Comparison of ENCODE assay signal across 13 cellular contexts in genomic region chr16:85543998-85544397, GRCh38.
DNase-seq lines count a peak whose midpoint lies in the region; ATAC-seq and TF ChIP-seq lines count a peak whose summit lies in the region.
"Had no signal": no experiment of that assay in that cellular context is flagged by ENCODE, and none has a peak within 500 bp of the region (broad histone marks: within the 10 kb centered on the region; RNA-seq: fewer than 3 reads in every experiment).

No MANE protein-coding gene starts in this region.

- H3K4me3 ChIP-seq in BLaER1 (no peak overlapping the region), neutrophil (ENCODE audit: low read depth in 1 of 2, low read length in 1 of 2) (no peak overlapping the region)
- H3K4me3 ChIP-seq: GM23338 had no signal

- H3K4me3 Mint-ChIP-seq in glutamatergic neuron (ENCODE audit: unreplicated experiment) = peak overlapping the region; percentile 13
- no peak overlapping the region for H3K4me3 Mint-ChIP-seq in activated T-helper 2 cell treated with anti-CD3 and anti-CD28 coated beads, Interferon-gamma antibody, Interleukin-2, Interleukin-4, amounts not matched to agents 10 μg/mL and 5 μg/mL and 100 μg/mL, durations not matched to agents 14 hours and 24 hours and 36 hours (ENCODE audit: low read depth)
- H3K4me3 Mint-ChIP-seq: CD8-positive, alpha-beta memory T cell; GM23338 had no signal

- DNase-seq in CD1c-positive myeloid dendritic cell (ENCODE audit: extremely low spot score) = peak; percentile 20
- no peak for DNase-seq in glutamatergic neuron
- DNase-seq in left colon = no peak
- DNase-seq in activated T-helper 2 cell treated with anti-CD3 and anti-CD28 coated beads, Interferon-gamma antibody, Interleukin-2, Interleukin-4, amounts not matched to agents 10 μg/mL and 5 μg/mL and 100 μg/mL, durations not matched to agents 14 hours and 24 hours and 36 hours (ENCODE audit: low spot score) = no peak
- DNase-seq: ACHN; CD8-positive, alpha-beta memory T cell; H7; IMR-90; KG1 had no signal

- H3K4me1 ChIP-seq in BLaER1 (peaks cover 63% of the 10 kb centered on the region), neutrophil (ENCODE audit: control insufficient read depth in 1 of 2, insufficient read depth in 1 of 2, low read depth in 1 of 2, low read length in 1 of 2) (peaks cover 36 to 40% of the 10 kb centered on the region in 2 experiments)

- ATAC-seq in left colon = no peak
- ATAC-seq in activated CD4-positive, CD25-positive, alpha-beta regulatory T cell treated with anti-CD3 and anti-CD28 coated beads, Interleukin-2, amount 50 U/mL, for 24 hours = no peak
- ATAC-seq: GM23338 had no signal

- H3K36me3 ChIP-seq in BLaER1 (peaks cover 15% of the 10 kb centered on the region), neutrophil (no peaks in the 10 kb centered on the region)

- H3K9me3 ChIP-seq in BLaER1 (peaks cover 16% of the 10 kb centered on the region), neutrophil (no peaks in the 10 kb centered on the region)

- peaks cover 43% of the 10 kb centered on the region for H3K4me1 Mint-ChIP-seq in glutamatergic neuron (ENCODE audit: low read depth, unreplicated experiment)
- H3K4me1 Mint-ChIP-seq in activated T-helper 2 cell treated with anti-CD3 and anti-CD28 coated beads, Interferon-gamma antibody, Interleukin-2, Interleukin-4, amounts not matched to agents 10 μg/mL and 5 μg/mL and 100 μg/mL, durations not matched to agents 14 hours and 24 hours and 36 hours (ENCODE audit: low read depth) = no peaks in the 10 kb centered on the region

- intact Hi-C loops in left colon (cut with DNase I, micrococcal nuclease) = no loop called here
- intact Hi-C loops in activated T-helper 2 cell treated with anti-CD3 and anti-CD28 coated beads, Interferon-gamma antibody, Interleukin-2, Interleukin-4, amounts not matched to agents 10 μg/mL and 5 μg/mL and 100 μg/mL, durations not matched to agents 14 hours and 24 hours and 36 hours (cut with micrococcal nuclease) = no loop called here

- H3K9me3 Mint-ChIP-seq in glutamatergic neuron (ENCODE audit: unreplicated experiment) = peaks cover 37% of the 10 kb centered on the region
- peaks cover 6% of the 10 kb centered on the region for H3K9me3 Mint-ChIP-seq in activated T-helper 2 cell treated with anti-CD3 and anti-CD28 coated beads, Interferon-gamma antibody, Interleukin-2, Interleukin-4, amounts not matched to agents 10 μg/mL and 5 μg/mL and 100 μg/mL, durations not matched to agents 14 hours and 24 hours and 36 hours

- H3K27ac ChIP-seq in BLaER1 = no peak overlapping the region
- peak overlapping the region; percentile 9 for H3K27ac ChIP-seq in neutrophil

- no peak overlapping the region for H3K9ac ChIP-seq in BLaER1

- no peaks in the 10 kb centered on the region for H3K36me3 Mint-ChIP-seq in glutamatergic neuron (ENCODE audit: unreplicated experiment)
- no peaks in the 10 kb centered on the region for H3K36me3 Mint-ChIP-seq in activated T-helper 2 cell treated with anti-CD3 and anti-CD28 coated beads, Interferon-gamma antibody, Interleukin-2, Interleukin-4, amounts not matched to agents 10 μg/mL and 5 μg/mL and 100 μg/mL, durations not matched to agents 14 hours and 24 hours and 36 hours (ENCODE audit: low read depth)

- TF ChIP-seq CTCF in glutamatergic neuron (IDR thresholded peaks at IDR 0.05; ENCODE audit: partially characterized antibody, unreplicated experiment) (no peak), neutrophil (IDR thresholded peaks at IDR 0.05) (no peak)

- peaks cover 11% of the 10 kb centered on the region for H3K27me3 Mint-ChIP-seq in glutamatergic neuron (ENCODE audit: unreplicated experiment)
- H3K27me3 Mint-ChIP-seq in activated T-helper 2 cell treated with anti-CD3 and anti-CD28 coated beads, Interferon-gamma antibody, Interleukin-2, Interleukin-4, amounts not matched to agents 10 μg/mL and 5 μg/mL and 100 μg/mL, durations not matched to agents 14 hours and 24 hours and 36 hours (ENCODE audit: low read depth) = no peaks in the 10 kb centered on the region
- H3K27me3 Mint-ChIP-seq: CD8-positive, alpha-beta memory T cell had no signal

- peak overlapping the region; percentile 81 for H3K27ac Mint-ChIP-seq in glutamatergic neuron (ENCODE audit: unreplicated experiment)
- H3K27ac Mint-ChIP-seq in activated T-helper 2 cell treated with anti-CD3 and anti-CD28 coated beads, Interferon-gamma antibody, Interleukin-2, Interleukin-4, amounts not matched to agents 10 μg/mL and 5 μg/mL and 100 μg/mL, durations not matched to agents 14 hours and 24 hours and 36 hours = no peak overlapping the region
- H3K27ac Mint-ChIP-seq: GM23338 had no signal

- H3K4me2 ChIP-seq in BLaER1 = peak overlapping the region; percentile 85
- H3K4me2 ChIP-seq: GM23338 had no signal

- H3K27me3 ChIP-seq in BLaER1 = no peaks in the 10 kb centered on the region; the same call in 1 of the 2 replicates
- H3K27me3 ChIP-seq in neutrophil = no peaks in the 10 kb centered on the region

- H4K20me1 ChIP-seq in BLaER1 = no peaks in the 10 kb centered on the region
